Comparison of ENCODE assay signal across 17 cellular contexts in genomic region chr3:170363471-170363994, GRCh38. TPM values are rescaled to one million over a fixed set of nuclear protein-coding genes. Genes with fewer than 3 reads are reported as not detected.
DNase-seq lines count a peak whose midpoint lies in the region; FAIRE-seq and TF ChIP-seq lines count a peak whose summit lies in the region.
"Had no signal": no experiment of that assay in that cellular context is flagged by ENCODE, and none has a peak within 500 bp of the region (broad histone marks: within the 10 kb centered on the region; RNA-seq: fewer than 3 reads in every experiment).

No MANE protein-coding gene starts in this region.

- BruUV-seq in Calu3 (replicated peaks; lab: Mats Ljungman, UMichigan): no TSS peak
- BruUV-seq in endothelial cell of umbilical vein (replicated peaks; lab: Mats Ljungman, UMichigan): no TSS peak

- H3K4me1 Mint-ChIP-seq in Calu3 (ENCODE audit: low read depth, unreplicated experiment) (peaks cover 53% of the 10 kb centered on the region), neural crest cell (peaks cover 13% of the 10 kb centered on the region)

- H3K4me3 Mint-ChIP-seq in Calu3 (ENCODE audit: low read depth, unreplicated experiment) (peak overlapping the region; percentile 98), neural crest cell (peak overlapping the region; percentile 6)
- H3K4me3 Mint-ChIP-seq: activated T-helper 1 cell treated with anti-CD3 and anti-CD28 coated beads, Interleukin-12 subunit alpha, Interleukin-12 subunit beta, Interleukin-2, Interleukin-4 antibody, amounts not matched to agents 30 ng/mL and 10 ng/mL and 1 ng/mL, durations not matched to agents 14 hours and 24 hours and 36 hours had no signal

- H3K4me1 ChIP-seq in OCI-LY1 (ENCODE audit: insufficient read depth, low read length, severe bottlenecking) (peaks cover 77% of the 10 kb centered on the region), endothelial cell of umbilical vein (ENCODE audit: control insufficient read depth, extremely low read depth, insufficient read depth, low read length) (peaks cover 53% of the 10 kb centered on the region), vagina (peaks cover 80% of the 10 kb centered on the region)

- H3K4me3 ChIP-seq in OCI-LY1 (ENCODE audit: low read depth, low read length, poor library complexity, severe bottlenecking) (no peak overlapping the region), endothelial cell of umbilical vein (replicated peaks in 1 of 3; ENCODE audit: insufficient read depth in 1 of 3, low read depth in 1 of 3, low read length in 3 of 3) (peak overlapping the region; percentile 24 to 94 (median 86)), vagina (no peak overlapping the region)
- H3K4me3 ChIP-seq: upper lobe of right lung had no signal

- H3K9me1 ChIP-seq in endothelial cell of umbilical vein (replicated peaks; ENCODE audit: control insufficient read depth, extremely low read depth, insufficient read depth, low read length): no peaks in the 10 kb centered on the region

- H3K9me2 ChIP-seq in OCI-LY1 (ENCODE audit: low read depth, low read length): no peaks in the 10 kb centered on the region

- H3K27me3 ChIP-seq in OCI-LY1 (ENCODE audit: insufficient read depth, low read length) (no peaks in the 10 kb centered on the region), endothelial cell of umbilical vein (ENCODE audit: control insufficient read depth in 2 of 2, insufficient read depth in 2 of 2, low read length in 2 of 2) (no peaks in the 10 kb centered on the region), vagina (no peaks in the 10 kb centered on the region)
- H3K27me3 ChIP-seq: upper lobe of right lung had no signal

- H3K4me2 ChIP-seq in OCI-LY1 (ENCODE audit: low read length) (peak overlapping the region; percentile 12; the same call in 1 of the 2 replicates), endothelial cell of umbilical vein (ENCODE audit: insufficient read depth, low read length) (peak overlapping the region; percentile 97)

- CTCF ChIA-PET in Calu3 (lab: Charles Lee) (interaction anchor here (0.7 kb wide), 1 partner anchor 53 kb away, joined by 3 read pairs; no protein-coding TSS in a partner anchor), endothelial cell of umbilical vein (lab: Charles Lee) (interaction anchor here (1.6 to 1.8 kb wide), 2 partner anchors 54 to 448 kb away, joined by 5 to 6 read pairs; no protein-coding TSS in a partner anchor)

- intact Hi-C loops in Calu3 (cut with micrococcal nuclease; ENCODE audit: unreplicated experiment) (no loop called here), endothelial cell of umbilical vein (cut with micrococcal nuclease) (no loop called here), vagina (cut with DNase I) (no loop called here)

- H3K9ac ChIP-seq in OCI-LY1 (ENCODE audit: low read length): no peak overlapping the region
- peak overlapping the region; percentile 98 for H3K9ac ChIP-seq in endothelial cell of umbilical vein (replicated peaks; ENCODE audit: extremely low read depth, insufficient read depth, low read length)

- H3K36me3 ChIP-seq in OCI-LY1 (ENCODE audit: insufficient read depth, low read length): peaks cover 62% of the 10 kb centered on the region
- peaks cover 5 to 14% of the 10 kb centered on the region in 2 experiments for H3K36me3 ChIP-seq in endothelial cell of umbilical vein (ENCODE audit: control insufficient read depth in 2 of 2, extremely low read depth in 1 of 2, insufficient read depth in 2 of 2, low read length in 2 of 2)
- no peaks in the 10 kb centered on the region for H3K36me3 ChIP-seq in vagina

- DNase-seq in Calu3: no peak
- no peak for DNase-seq in endothelial cell of umbilical vein (ENCODE audit: low read depth, low spot score)
- no peak for DNase-seq in neural crest cell (ENCODE audit: low read depth, low spot score)
- DNase-seq in stimulated activated CD4-positive, alpha-beta T cell treated with anti-CD3 and anti-CD28 coated beads, Interleukin-4, amount 100 ng/mL, for 1 hour: no peak
- DNase-seq in EL: no peak
- DNase-seq in erythroblast (lab: John Stamatoyannopoulos, UW): no peak
- DNase-seq in vagina (ENCODE audit: extremely low spot score in 2 of 2): no peak
- DNase-seq: activated CD8-positive, alpha-beta memory T cell treated with anti-CD3 and anti-CD28 coated beads for 24 hours; CD8-positive, alpha-beta memory T cell; effector memory CD4-positive, alpha-beta T cell; NCI-H1694; stimulated activated naive CD4-positive, alpha-beta T cell; T-cell; upper lobe of right lung had no signal

- H3K9me3 ChIP-seq in OCI-LY1 (ENCODE audit: low read length) (no peaks in the 10 kb centered on the region), endothelial cell of umbilical vein (replicated peaks; ENCODE audit: control insufficient read depth, insufficient read depth, low read length) (no peaks in the 10 kb centered on the region), vagina (no peaks in the 10 kb centered on the region)
- H3K9me3 ChIP-seq: upper lobe of right lung had no signal

- H4K20me1 ChIP-seq in OCI-LY1 (ENCODE audit: insufficient read depth, low read length): no peaks in the 10 kb centered on the region
- H4K20me1 ChIP-seq in endothelial cell of umbilical vein (replicated peaks; ENCODE audit: control insufficient read depth, extremely low read depth, insufficient read depth, low read length): peaks cover 11% of the 10 kb centered on the region

- dilution Hi-C loops in endothelial cell of umbilical vein (cut with MboI; ENCODE audit: extremely low pct_ligation_motif_present, low sequenced_read_pairs): no loop called here

- no peak for FAIRE-seq in endothelial cell of umbilical vein (lab: Jason Lieb, UNC)

- H3K9me3 Mint-ChIP-seq in Calu3 (ENCODE audit: low read depth, unreplicated experiment) (peaks cover 2% of the 10 kb centered on the region), neural crest cell (no peaks in the 10 kb centered on the region)
- H3K9me3 Mint-ChIP-seq: activated T-helper 1 cell treated with anti-CD3 and anti-CD28 coated beads, Interleukin-12 subunit alpha, Interleukin-12 subunit beta, Interleukin-2, Interleukin-4 antibody, amounts not matched to agents 30 ng/mL and 10 ng/mL and 1 ng/mL, durations not matched to agents 14 hours and 24 hours and 36 hours; CD8-positive, alpha-beta memory T cell had no signal

- POLR2A ChIA-PET in endothelial cell of umbilical vein (lab: Charles Lee): no interaction called here

- TF ChIP-seq POLR2A in endothelial cell of umbilical vein (IDR thresholded peaks at IDR 0.05; ENCODE audit: low read depth, low read length) (peak; percentile 20), erythroblast (IDR thresholded peaks at IDR 0.05; ENCODE audit: low read length) (no peak), vagina (IDR thresholded peaks at IDR 0.05) (no peak)

- peaks cover 83% of the 10 kb centered on the region for H3K79me2 ChIP-seq in OCI-LY1 (ENCODE audit: insufficient read depth, low read length)
- H3K79me2 ChIP-seq in endothelial cell of umbilical vein (ENCODE audit: control insufficient read depth, insufficient read depth, low read length): peaks cover 100% of the 10 kb centered on the region

- H3K27ac ChIP-seq in OCI-LY1 (ENCODE audit: low read depth, low read length, poor library complexity, severe bottlenecking): no peak overlapping the region
- H3K27ac ChIP-seq in endothelial cell of umbilical vein (ENCODE audit: insufficient read depth, low read depth, low read length): peak overlapping the region; percentile 90
- no peak overlapping the region for H3K27ac ChIP-seq in vagina
- H3K27ac ChIP-seq: upper lobe of right lung had no signal

- TF ChIP-seq CTCF in Calu3 (IDR thresholded peaks at IDR 0.05; ENCODE audit: unreplicated experiment) (no peak), OCI-LY1 (IDR thresholded peaks at IDR 0.05; ENCODE audit: low read length) (no peak), endothelial cell of umbilical vein (IDR thresholded peaks at IDR 0.05; ENCODE audit: extremely low read depth in 1 of 2, insufficient read depth in 1 of 2, low read depth in 1 of 2, low read length in 2 of 2) (no peak), neural crest cell (conservative IDR thresholded peaks at IDR 0.05) (no peak), vagina (IDR thresholded peaks at IDR 0.05) (no peak)

- H3K27me3 Mint-ChIP-seq in Calu3 (ENCODE audit: unreplicated experiment): no peaks in the 10 kb centered on the region
- H3K27me3 Mint-ChIP-seq in neural crest cell (ENCODE audit: low read depth): peaks cover 2% of the 10 kb centered on the region
- H3K27me3 Mint-ChIP-seq: CD8-positive, alpha-beta memory T cell; T-cell had no signal

- H3K27ac Mint-ChIP-seq in Calu3 (ENCODE audit: unreplicated experiment): peak overlapping the region; percentile 99
- no peak overlapping the region for H3K27ac Mint-ChIP-seq in neural crest cell (ENCODE audit: unreplicated experiment)
- H3K27ac Mint-ChIP-seq: activated T-helper 1 cell treated with anti-CD3 and anti-CD28 coated beads, Interleukin-12 subunit alpha, Interleukin-12 subunit beta, Interleukin-2, Interleukin-4 antibody, amounts not matched to agents 30 ng/mL and 10 ng/mL and 1 ng/mL, durations not matched to agents 14 hours and 24 hours and 36 hours; T-cell had no signal

- H3K36me3 Mint-ChIP-seq in Calu3 (ENCODE audit: insufficient read depth, unreplicated experiment) (peaks cover 98% of the 10 kb centered on the region), neural crest cell (ENCODE audit: low read depth) (peaks cover 8% of the 10 kb centered on the region)

- H2AFZ ChIP-seq in OCI-LY1 (ENCODE audit: low read length) (no peak overlapping the region), endothelial cell of umbilical vein (ENCODE audit: low read depth, low read length) (no peak overlapping the region)

- H3F3A ChIP-seq in OCI-LY1 (ENCODE audit: insufficient read depth, low read length): peaks cover 3% of the 10 kb centered on the region

RNA-seq across cellular contexts. Expression of gene SKIL, which starts 6.0 kb away (rescaled TPM):
- 184 and 265 TPM in 2 replicates for total RNA-seq in Calu3 (2022)
- 135 and 149 TPM in 2 replicates for total RNA-seq in endothelial cell of umbilical vein
- 13.2 and 18.4 TPM in 2 replicates for polyA plus RNA-seq in endothelial cell of umbilical vein
- 20.2 and 22.9 TPM in 2 replicates for polyA plus RNA-seq in endothelial cell of umbilical vein (2011; cell fraction: cytosol; rRNA removed)
- 69.3 and 85.9 TPM in 2 replicates for polyA plus RNA-seq in endothelial cell of umbilical vein (2011; cell fraction: nucleus; rRNA removed)
- polyA plus RNA-seq in endothelial cell of umbilical vein (2012): 83.5 and 84.7 TPM in 2 replicates
- 159 and 171 TPM in 2 replicates for polyA minus RNA-seq in endothelial cell of umbilical vein
- 65.2 TPM for polyA minus RNA-seq in endothelial cell of umbilical vein (2011; cell fraction: cytosol; rRNA and poly(A)+ RNA removed)
- polyA minus RNA-seq in endothelial cell of umbilical vein (2011; cell fraction: nucleus; rRNA and poly(A)+ RNA removed): 125 and 167 TPM in 2 replicates
- 17.7 and 18.0 TPM in 2 replicates for total RNA-seq in neural crest cell
- 48.1 TPM for total RNA-seq in vagina

RNA-seq across cellular contexts. Expression of gene CLDN11, which starts 55.1 kb away (rescaled TPM):
- total RNA-seq in Calu3 (2022): 5.1 and 8.7 TPM in 2 replicates
- 344 and 395 TPM in 2 replicates for total RNA-seq in endothelial cell of umbilical vein
- polyA plus RNA-seq in endothelial cell of umbilical vein: 147 and 178 TPM in 2 replicates
- 142 and 185 TPM in 2 replicates for polyA plus RNA-seq in endothelial cell of umbilical vein (2011; cell fraction: cytosol; rRNA removed)
- polyA plus RNA-seq in endothelial cell of umbilical vein (2011; cell fraction: nucleus; rRNA removed): 63.2 and 65.1 TPM in 2 replicates
- 84.8 and 369 TPM in 2 replicates for polyA plus RNA-seq in endothelial cell of umbilical vein (2012)
- polyA minus RNA-seq in endothelial cell of umbilical vein: 90.8 and 139 TPM in 2 replicates
- not detected for polyA minus RNA-seq in endothelial cell of umbilical vein (2011; cell fraction: cytosol; rRNA and poly(A)+ RNA removed)
- polyA minus RNA-seq in endothelial cell of umbilical vein (2011; cell fraction: nucleus; rRNA and poly(A)+ RNA removed): 35.4 and 38.8 TPM in 2 replicates
- total RNA-seq in neural crest cell: 1.8 and 2.0 TPM in 2 replicates
- total RNA-seq in vagina: 136 TPM
- total RNA-seq: activated T-helper 1 cell treated with anti-CD3 and anti-CD28 coated beads, Interleukin-12 subunit alpha, Interleukin-12 subunit beta, Interleukin-2, Interleukin-4 antibody, amounts not matched to agents 30 ng/mL and 10 ng/mL and 1 ng/mL, durations not matched to agents 14 hours and 24 hours and 36 hours; HT1080 had no signal
- polyA plus RNA-seq: CD8-positive, alpha-beta memory T cell had no signal

Comparison
In these comparisons a context has a peak if more than half of its experiments do, and no peak if none do; other contexts are left out.
1. H3K4me3 ChIP-seq: peak in endothelial cell of umbilical vein (3 of 3); none in OCI-LY1 (single experiment) and vagina (0 of 2).
2. RNA of gene CLDN11, which starts 55.1 kb away (total RNA-seq): 344 to 395 TPM in endothelial cell of umbilical vein and 136 TPM in vagina (single experiment); 5.1 to 8.7 TPM in Calu3 and 1.8 to 2.0 TPM in neural crest cell; every median in the first group is over 10 times any median in the second.